Comparison of ENCODE assay signal across 25 cellular contexts in genomic region chr9:76681556-76681955, GRCh38.
"Had no signal": no experiment of that assay in that cellular context is flagged by ENCODE, and none has a peak within 500 bp of the region (broad histone marks: within the 10 kb centered on the region; RNA-seq: fewer than 3 reads in every experiment).

No MANE protein-coding gene starts in this region.

- H3K9me3 ChIP-seq: esophagus squamous epithelium, lower lobe of right lung, ovary, sigmoid colon, thyroid gland had no signal

- H3K4me3 ChIP-seq: coronary artery, esophagus squamous epithelium, lower lobe of right lung, ovary, psoas muscle, sigmoid colon, stomach, thyroid gland had no signal

- FAIRE-seq: endometrium, keratinocyte had no signal

- H3K27me3 ChIP-seq: esophagus squamous epithelium, ovary, sigmoid colon, stomach, thyroid gland had no signal

- H3K36me3 ChIP-seq: esophagus squamous epithelium, lower lobe of right lung, ovary, sigmoid colon, stomach, thyroid gland had no signal

- H3K4me1 ChIP-seq: esophagus squamous epithelium, lower lobe of right lung, psoas muscle, thyroid gland had no signal

- ATAC-seq: left ventricle myocardium superior; lower lobe of right lung; naive thymus-derived CD8-positive, alpha-beta T cell; psoas muscle; right cardiac atrium had no signal

- H3K27ac ChIP-seq: coronary artery, esophagus squamous epithelium, lower lobe of right lung, ovary, psoas muscle, sigmoid colon, thyroid gland had no signal

- DNase-seq: dermis blood vessel endothelial cell; effector memory CD4-positive, alpha-beta T cell; erythroblast; esophagus squamous epithelium; foreskin melanocyte; glutamatergic neuron; hypothalamus; immature natural killer cell; left ventricle myocardium superior; lower lobe of right lung; naive thymus-derived CD8-positive, alpha-beta T cell; nephron progenitor cell; nucleus accumbens; ovary; posterior cingulate gyrus; psoas muscle; right cardiac atrium; sigmoid colon; stimulated activated CD4-positive, alpha-beta T cell treated with anti-CD3 and anti-CD28 coated beads, Interleukin-2, amount 100 ng/mL, for 24 hours; stimulated activated CD4-positive, alpha-beta T cell treated with anti-CD3 and anti-CD28 coated beads, Interleukin-4, amount 100 ng/mL, for 24 hours; stomach; thyroid gland had no signal
